8 cellular contexts compared by ENCODE assay signal in the genomic region with DNA sequence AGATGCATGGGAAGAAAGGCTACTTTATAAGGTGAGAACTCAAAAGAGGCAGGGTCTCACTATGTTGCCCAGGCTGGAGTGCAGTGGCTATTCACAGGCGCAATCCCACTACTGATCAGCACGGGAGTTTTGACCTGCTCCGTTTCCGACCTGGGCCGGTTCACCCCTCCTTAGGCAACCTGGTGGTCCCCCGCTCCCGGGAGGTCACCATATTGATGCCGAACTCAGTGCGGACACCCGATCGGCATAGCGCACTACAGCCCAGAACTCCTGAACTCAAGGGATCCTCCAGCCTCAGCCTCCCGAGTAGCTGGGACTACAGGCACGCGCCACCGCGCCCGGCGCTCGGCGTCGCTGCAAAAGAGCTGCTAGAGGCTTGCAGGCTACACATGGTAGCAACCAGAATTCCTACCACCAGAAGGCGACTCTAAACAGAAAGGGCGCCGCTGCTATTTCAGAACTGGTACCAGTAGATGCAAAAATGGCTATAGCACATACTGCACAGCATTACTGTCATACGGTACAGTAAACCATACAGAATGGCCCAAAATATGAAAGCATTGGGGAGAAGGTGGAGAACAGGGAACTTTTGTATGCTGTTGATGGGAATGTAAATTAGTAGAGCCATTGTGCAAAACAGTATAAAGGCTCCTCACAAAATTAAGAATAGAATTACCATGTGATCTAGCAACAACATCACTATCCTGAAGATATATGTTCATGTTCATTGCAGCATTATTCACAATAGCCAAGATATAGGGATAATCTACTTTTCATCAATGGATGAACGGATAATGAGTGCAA. TPM values are rescaled to one million over a fixed set of nuclear protein-coding genes. Genes with fewer than 3 reads are reported as not detected.
A peak's percentile ranks its signal among the peaks of the same experiment; 100 is the strongest.
DNase-seq lines count a peak whose midpoint lies in the region; ATAC-seq and TF ChIP-seq lines count a peak whose summit lies in the region.

No MANE protein-coding gene starts in this region.

- H3K9ac ChIP-seq in colonic mucosa (ENCODE audit: low read depth in 2 of 2, low read length in 2 of 2) = no peak overlapping the region

- in situ Hi-C loops in Caki2 (cut with HindIII; ENCODE audit: low pct_unique_long_range_greater_than_20kb, low sequenced_read_pairs) = loop anchor here (25.0 kb wide), 1 partner anchor 284 kb away; no protein-coding TSS in a partner anchor

- H3K4me1 ChIP-seq in HEK293 (ENCODE audit: control insufficient read depth, insufficient read depth, low read length) (peaks cover 21% of the 10 kb centered on the region), colonic mucosa (peaks cover 7% of the 10 kb centered on the region), right lobe of liver (peaks cover 0 to 19% (median 3%) of the 10 kb centered on the region in 4 donors)

- TF ChIP-seq POLR2A in right lobe of liver (IDR thresholded peaks at IDR 0.05) = no peak

- H3K27ac ChIP-seq in HEK293 (ENCODE audit: extremely low read depth, low read depth, low read length) (no peak overlapping the region), colonic mucosa (no peak overlapping the region), right lobe of liver (peak overlapping the region in 1 of 3 donors; percentile 83)

- H3K9me3 ChIP-seq in HEK293 (ENCODE audit: control insufficient read depth, insufficient read depth, low read depth, low read length) = no peaks in the 10 kb centered on the region
- H3K9me3 ChIP-seq in colonic mucosa = no peaks in the 10 kb centered on the region
- no peaks in the 10 kb centered on the region for H3K9me3 ChIP-seq in right lobe of liver

- peak overlapping the region; percentile 97 for H3K4me3 Mint-ChIP-seq in activated CD4-positive, alpha-beta T cell treated with anti-CD3 and anti-CD28 coated beads for 36 hours

- peak overlapping the region; percentile 98 for H3K27ac Mint-ChIP-seq in activated CD4-positive, alpha-beta T cell treated with anti-CD3 and anti-CD28 coated beads for 36 hours

- H3K27me3 ChIP-seq in colonic mucosa = no peaks in the 10 kb centered on the region
- no peaks in the 10 kb centered on the region for H3K27me3 ChIP-seq in right lobe of liver

- H3K36me3 ChIP-seq in HEK293 (ENCODE audit: control insufficient read depth in 2 of 2, insufficient read depth in 1 of 2, low read length in 2 of 2) (peaks cover 14 to 17% of the 10 kb centered on the region in 2 experiments), colonic mucosa (no peaks in the 10 kb centered on the region), right lobe of liver (peaks cover 0 to 15% (median 1%) of the 10 kb centered on the region in 4 donors)

- POLR2A ChIA-PET in HEK293 (lab: Yijun Ruan, JAX) = interaction anchor here (0.7 to 2.9 kb wide), 5 partner anchors 8 to 233 kb away, joined by 3 to 38 read pairs (median 8); a partner anchor contains a TSS
- POLR2A ChIA-PET in activated CD4-positive, alpha-beta T cell treated with anti-CD3 and anti-CD28 coated beads for 36 hours (lab: Charles Lee) = interaction anchor here (0.6 to 1.0 kb wide), 2 partner anchors 15 to 620 kb away, joined by 3 read pairs; no protein-coding TSS in a partner anchor

- peaks cover 47% of the 10 kb centered on the region for H3K4me1 Mint-ChIP-seq in activated CD4-positive, alpha-beta T cell treated with anti-CD3 and anti-CD28 coated beads for 36 hours

- no peaks in the 10 kb centered on the region for H3K27me3 Mint-ChIP-seq in activated CD4-positive, alpha-beta T cell treated with anti-CD3 and anti-CD28 coated beads for 36 hours

- H3K36me3 Mint-ChIP-seq in activated CD4-positive, alpha-beta T cell treated with anti-CD3 and anti-CD28 coated beads for 36 hours (ENCODE audit: low read depth) = peaks cover 20% of the 10 kb centered on the region

- H3K9me3 Mint-ChIP-seq in activated CD4-positive, alpha-beta T cell treated with anti-CD3 and anti-CD28 coated beads for 36 hours (ENCODE audit: low read depth) = no peaks in the 10 kb centered on the region

- 15% methylated on average over 16 of the region's 27 CpGs for WGBS in right lobe of liver (ENCODE audit: insufficient coverage, low coverage, low lambda C conversion rate, missing lambda C conversion rate)

- peak; percentile 66 for ATAC-seq in activated CD4-positive, alpha-beta T cell treated with anti-CD3 and anti-CD28 coated beads for 36 hours
- peak; percentile 78 to 86 (median 82) for ATAC-seq in right lobe of liver

- intact Hi-C loops in activated CD4-positive, alpha-beta T cell treated with anti-CD3 and anti-CD28 coated beads for 36 hours (cut with DNase I, micrococcal nuclease) = loop anchor here (1.0 to 5.0 kb wide), 10 partner anchors 9 to 679 kb away; a partner anchor contains a TSS
- intact Hi-C loops in colonic mucosa (cut with DNase I) (no loop called here), right lobe of liver (cut with DNase I) (no loop called here)

- peak overlapping the region; percentile 20 for H3K4me3 ChIP-seq in HEK293 (ENCODE audit: low read depth, low read length)
- peak overlapping the region; percentile 72 for H3K4me3 ChIP-seq in colonic mucosa
- peak overlapping the region; percentile 71 to 90 (median 82) for H3K4me3 ChIP-seq in right lobe of liver

- DNase-seq in Caki2 (ENCODE audit: low read depth) = peak; percentile 70
- peak; percentile 46 for DNase-seq in NCI-H446 treated with DMSO at 0.1 percent for 48 hours (lab: John Stamatoyannopoulos, UW)
- peak; percentile 84 for DNase-seq in activated CD4-positive, alpha-beta T cell treated with anti-CD3 and anti-CD28 coated beads for 36 hours
- DNase-seq in colonic mucosa = peak; percentile 87
- peak; percentile 72 to 79 (median 75) for DNase-seq in right lobe of liver
- DNase-seq in stimulated activated CD4-positive, alpha-beta T cell treated with anti-CD3 and anti-CD28 coated beads, Interleukin-2, amount 100 ng/mL, for 4 hours (ENCODE audit: low read depth) = peak; percentile 53
- DNase-seq in 8988T = no peak

- TF ChIP-seq CTCF in HEK293 (tag by site-specific recombination; IDR thresholded peaks at IDR 0.05) (peak; percentile 71), colonic mucosa (IDR thresholded peaks at IDR 0.05) (peak; percentile 69), right lobe of liver (IDR thresholded peaks at IDR 0.05) (peak; percentile 74 to 83 (median 80))

- CTCF ChIA-PET in HEK293 (lab: Yijun Ruan, JAX) = interaction anchor here (0.6 to 4.8 kb wide), 10 partner anchors 10 to 974 kb away, joined by 3 to 91 read pairs (median 3); no protein-coding TSS in a partner anchor
- CTCF ChIA-PET in activated CD4-positive, alpha-beta T cell treated with anti-CD3 and anti-CD28 coated beads for 36 hours (lab: Charles Lee) = interaction anchor here (0.6 to 6.4 kb wide), 20 partner anchors 9 to 474 kb away, joined by 3 to 158 read pairs (median 4); a partner anchor contains a TSS

TF ChIP-seq in HEK293, 187 proteins besides CTCF, POLR2A, EP300 and RAD21 (continues in another document):
- TF ChIP-seq ZNF549 (tag by site-specific recombination; IDR thresholded peaks at IDR 0.05) = no peak
- peak; percentile 94; the same call in 1 of the 2 replicates for TF ChIP-seq TRIM28 (IDR thresholded peaks at IDR 0.05; ENCODE audit: borderline replicate concordance, low read length)
- TF ChIP-seq, protein P1, sequence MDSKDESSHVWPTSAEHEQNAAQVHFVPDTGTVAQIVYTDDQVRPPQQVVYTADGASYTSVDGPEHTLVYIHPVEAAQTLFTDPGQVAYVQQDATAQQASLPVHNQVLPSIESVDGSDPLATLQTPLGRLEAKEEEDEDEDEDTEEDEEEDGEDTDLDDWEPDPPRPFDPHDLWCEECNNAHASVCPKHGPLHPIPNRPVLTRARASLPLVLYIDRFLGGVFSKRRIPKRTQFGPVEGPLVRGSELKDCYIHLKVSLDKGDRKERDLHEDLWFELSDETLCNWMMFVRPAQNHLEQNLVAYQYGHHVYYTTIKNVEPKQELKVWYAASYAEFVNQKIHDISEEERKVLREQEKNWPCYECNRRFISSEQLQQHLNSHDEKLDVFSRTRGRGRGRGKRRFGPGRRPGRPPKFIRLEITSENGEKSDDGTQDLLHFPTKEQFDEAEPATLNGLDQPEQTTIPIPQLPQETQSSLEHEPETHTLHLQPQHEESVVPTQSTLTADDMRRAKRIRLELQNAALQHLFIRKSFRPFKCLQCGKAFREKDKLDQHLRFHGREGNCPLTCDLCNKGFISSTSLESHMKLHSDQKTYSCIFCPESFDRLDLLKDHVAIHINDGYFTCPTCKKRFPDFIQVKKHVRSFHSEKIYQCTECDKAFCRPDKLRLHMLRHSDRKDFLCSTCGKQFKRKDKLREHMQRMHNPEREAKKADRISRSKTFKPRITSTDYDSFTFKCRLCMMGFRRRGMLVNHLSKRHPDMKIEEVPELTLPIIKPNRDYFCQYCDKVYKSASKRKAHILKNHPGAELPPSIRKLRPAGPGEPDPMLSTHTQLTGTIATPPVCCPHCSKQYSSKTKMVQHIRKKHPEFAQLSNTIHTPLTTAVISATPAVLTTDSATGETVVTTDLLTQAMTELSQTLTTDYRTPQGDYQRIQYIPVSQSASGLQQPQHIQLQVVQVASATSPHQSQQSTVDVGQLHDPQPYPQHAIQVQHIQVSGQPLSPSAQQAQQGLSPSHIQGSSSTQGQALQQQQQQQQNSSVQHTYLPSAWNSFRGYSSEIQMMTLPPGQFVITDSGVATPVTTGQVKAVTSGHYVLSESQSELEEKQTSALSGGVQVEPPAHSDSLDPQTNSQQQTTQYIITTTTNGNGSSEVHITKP (tag by site-specific recombination; IDR thresholded peaks at IDR 0.05) = 0 out of 2 replicates have a peak, but pooled peaks have one; percentile 45
- TF ChIP-seq, protein P2, sequence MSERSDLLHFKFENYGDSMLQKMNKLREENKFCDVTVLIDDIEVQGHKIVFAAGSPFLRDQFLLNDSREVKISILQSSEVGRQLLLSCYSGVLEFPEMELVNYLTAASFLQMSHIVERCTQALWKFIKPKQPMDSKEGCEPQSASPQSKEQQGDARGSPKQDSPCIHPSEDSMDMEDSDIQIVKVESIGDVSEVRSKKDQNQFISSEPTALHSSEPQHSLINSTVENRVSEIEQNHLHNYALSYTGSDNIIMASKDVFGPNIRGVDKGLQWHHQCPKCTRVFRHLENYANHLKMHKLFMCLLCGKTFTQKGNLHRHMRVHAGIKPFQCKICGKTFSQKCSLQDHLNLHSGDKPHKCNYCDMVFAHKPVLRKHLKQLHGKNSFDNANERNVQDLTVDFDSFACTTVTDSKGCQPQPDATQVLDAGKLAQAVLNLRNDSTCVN (tag by site-specific recombination; optimal IDR thresholded peaks at IDR 0.05) = peak; percentile 50
- peak; percentile 86 for TF ChIP-seq ZNF121 (tag by site-specific recombination; IDR thresholded peaks at IDR 0.05)
- no peak for TF ChIP-seq ZNF157 (tag by site-specific recombination; IDR thresholded peaks at IDR 0.05)

RNA-seq across cellular contexts. Expression of a gene that starts 1.2 kb away (rescaled TPM):
- total RNA-seq in Caki2 (2014; rRNA removed; shearing (Covaris generic); ENCODE audit: low replicate concordance) = 17.0 and 43.6 TPM in 2 replicates
- 10 to 100 TPM; 62.4 to 97.9 TPM for total RNA-seq in activated CD4-positive, alpha-beta T cell treated with anti-CD3 and anti-CD28 coated beads for 36 hours
- 10 to 100 TPM; 52.8 to 56.7 TPM for total RNA-seq in colonic mucosa
- total RNA-seq in right lobe of liver = 10 to 100 TPM; 15.3 to 29.9 (median 23.4) TPM

RNA-seq across cellular contexts. Expression of a gene that starts 39.1 kb away (rescaled TPM):
- 51.7 and 52.6 TPM in 2 replicates for total RNA-seq in Caki2 (2014; rRNA removed; shearing (Covaris generic); ENCODE audit: low replicate concordance)
- 100 to 1,000 TPM; 172 to 181 TPM for total RNA-seq in activated CD4-positive, alpha-beta T cell treated with anti-CD3 and anti-CD28 coated beads for 36 hours
- 100 to 1,000 TPM; 136 to 161 TPM for total RNA-seq in colonic mucosa
- total RNA-seq in right lobe of liver = 10 to 100 TPM; 21.1 to 41.4 (median 32.4) TPM

Comparison
In these comparisons a context has a peak if more than half of its experiments do, and no peak if none do; other contexts are left out.
1. H3K4me3 ChIP-seq: peak in every context shown above with its lines; median percentile 82 in right lobe of liver; 72 in colonic mucosa; 20 in HEK293.
2. intact Hi-C loops: an anchor here in activated CD4-positive, alpha-beta T cell treated with anti-CD3 and anti-CD28 coated beads for 36 hours (1.0 to 5.0 kb wide); none called in colonic mucosa and right lobe of liver.